Comparison of ENCODE assay signal across 8 cellular contexts in the genomic region with DNA sequence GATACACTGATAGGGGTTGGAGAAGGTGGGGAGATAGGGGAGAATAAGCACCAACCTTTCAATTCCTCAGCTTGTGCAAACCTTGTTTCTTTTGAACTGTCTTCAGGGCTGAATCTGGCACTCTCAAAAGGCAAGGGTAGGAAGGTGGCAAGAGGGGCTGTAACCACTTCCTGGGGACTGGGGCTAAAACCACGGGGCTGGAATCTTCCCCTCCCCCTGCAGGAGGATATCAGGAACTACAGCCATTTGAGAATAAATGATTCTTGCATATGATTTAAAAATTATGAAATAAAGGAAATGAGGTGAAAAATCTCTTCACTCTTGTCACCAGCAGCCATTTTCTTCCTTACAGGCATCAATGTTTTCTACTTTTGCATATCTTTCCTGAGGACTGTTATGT. TPM values are rescaled to one million over a fixed set of nuclear protein-coding genes. Genes with fewer than 3 reads are reported as not detected.
DNase-seq lines count a peak whose midpoint lies in the region; ATAC-seq and TF ChIP-seq lines count a peak whose summit lies in the region.

No MANE protein-coding gene starts in this region.

- H3K27me3 ChIP-seq in breast epithelium: no peaks in the 10 kb centered on the region
- H3K27me3 ChIP-seq in naive thymus-derived CD4-positive, alpha-beta T cell (ENCODE audit: control insufficient read depth in 2 of 2, insufficient read depth in 2 of 2, low read length in 2 of 2): no peaks in the 10 kb centered on the region

- peak; percentile 63 for ATAC-seq in activated CD4-positive, alpha-beta T cell treated with anti-CD3 and anti-CD28 coated beads for 36 hours
- peak; percentile 61 for ATAC-seq in naive thymus-derived CD4-positive, alpha-beta T cell
- ATAC-seq in GM21515 (IDR thresholded peaks at IDR 0.05; ENCODE audit: unreplicated experiment) (no peak), HG03457 (IDR thresholded peaks at IDR 0.05; ENCODE audit: unreplicated experiment) (no peak)

- intact Hi-C loops in activated CD4-positive, alpha-beta T cell treated with anti-CD3 and anti-CD28 coated beads for 36 hours (cut with DNase I, micrococcal nuclease): loop anchor here in 1 of 2 experiments (2.0 kb wide), 2 partner anchors 54 to 76 kb away; no protein-coding TSS in a partner anchor
- intact Hi-C loops in breast epithelium (cut with DNase I; ENCODE audit: low total_unique reads): no loop called here
- intact Hi-C loops in naive thymus-derived CD4-positive, alpha-beta T cell (cut with micrococcal nuclease): loop anchor here (1.0 to 2.0 kb wide), 4 partner anchors 52 to 126 kb away; a partner anchor contains a TSS

- CTCF ChIA-PET in activated CD4-positive, alpha-beta T cell treated with anti-CD3 and anti-CD28 coated beads for 36 hours (lab: Charles Lee): interaction anchor here (0.6 to 4.2 kb wide), 9 partner anchors 9 to 601 kb away, joined by 3 to 13 read pairs (median 3); no protein-coding TSS in a partner anchor
- CTCF ChIA-PET in naive thymus-derived CD4-positive, alpha-beta T cell (lab: Charles Lee): interaction anchor here (0.7 to 1.0 kb wide), 2 partner anchors 22 to 147 kb away, joined by 3 to 4 read pairs; no protein-coding TSS in a partner anchor

- no peaks in the 10 kb centered on the region for H3K36me3 ChIP-seq in breast epithelium
- H3K36me3 ChIP-seq in naive thymus-derived CD4-positive, alpha-beta T cell (ENCODE audit: control insufficient read depth in 2 of 3, insufficient read depth in 3 of 3, low read length in 3 of 3): no peaks in the 10 kb centered on the region

- TF ChIP-seq CTCF in breast epithelium (IDR thresholded peaks at IDR 0.05): peak; percentile 26 to 46 (median 42)

- peaks cover 2% of the 10 kb centered on the region for H3K9me3 Mint-ChIP-seq in activated CD4-positive, alpha-beta T cell treated with anti-CD3 and anti-CD28 coated beads for 36 hours (ENCODE audit: low read depth)
- peaks cover 0 to 21% (median 2%) of the 10 kb centered on the region in 11 donors for H3K9me3 Mint-ChIP-seq in naive thymus-derived CD4-positive, alpha-beta T cell

- H3K27ac ChIP-seq in breast epithelium: no peak overlapping the region
- no peak overlapping the region for H3K27ac ChIP-seq in naive thymus-derived CD4-positive, alpha-beta T cell (ENCODE audit: low read depth, low read length)

- no peaks in the 10 kb centered on the region for H3K4me1 ChIP-seq in breast epithelium
- peaks cover 9 to 10% of the 10 kb centered on the region in 2 donors for H3K4me1 ChIP-seq in naive thymus-derived CD4-positive, alpha-beta T cell (ENCODE audit: control insufficient read depth in 2 of 2, insufficient read depth in 2 of 2, low read length in 2 of 2)

- H3K9me3 ChIP-seq in breast epithelium: peaks cover 0 to 6% of the 10 kb centered on the region in 2 donors
- no peaks in the 10 kb centered on the region for H3K9me3 ChIP-seq in naive thymus-derived CD4-positive, alpha-beta T cell (ENCODE audit: control insufficient read depth in 2 of 3, low read length in 3 of 3)

- peak; percentile 46 for DNase-seq in activated CD4-positive, alpha-beta T cell treated with anti-CD3 and anti-CD28 coated beads for 36 hours
- no peak for DNase-seq in activated CD4-positive, alpha-beta T cell treated with anti-CD3 and anti-CD28 coated beads for 4 hours
- peak; percentile 29 for DNase-seq in NCI-H345 treated with DMSO at 0.1 percent for 48 hours (lab: John Stamatoyannopoulos, UW; ENCODE audit: unreplicated experiment)
- no peak for DNase-seq in breast epithelium (ENCODE audit: low spot score in 2 of 2)
- peak in 5 of 9 donors; percentile 27 to 44 (median 39) for DNase-seq in naive thymus-derived CD4-positive, alpha-beta T cell
- no peak for DNase-seq in middle frontal gyrus (ENCODE audit: extremely low spot score, low spot score)

- H3K36me3 Mint-ChIP-seq in activated CD4-positive, alpha-beta T cell treated with anti-CD3 and anti-CD28 coated beads for 36 hours (ENCODE audit: low read depth): no peaks in the 10 kb centered on the region
- H3K36me3 Mint-ChIP-seq in naive thymus-derived CD4-positive, alpha-beta T cell: peaks cover 0 to 9% (median 5%) of the 10 kb centered on the region in 5 donors

- no peak for TF ChIP-seq POLR2A in breast epithelium (IDR thresholded peaks at IDR 0.05)

- H3K4me3 Mint-ChIP-seq in activated CD4-positive, alpha-beta T cell treated with anti-CD3 and anti-CD28 coated beads for 36 hours: no peak overlapping the region
- H3K4me3 Mint-ChIP-seq in naive thymus-derived CD4-positive, alpha-beta T cell: peak overlapping the region in 2 of 10 donors; percentile 10 to 30

- no peak overlapping the region for H3K4me3 ChIP-seq in breast epithelium
- no peak overlapping the region for H3K4me3 ChIP-seq in naive thymus-derived CD4-positive, alpha-beta T cell (ENCODE audit: low read length)

- peaks cover 9% of the 10 kb centered on the region for H3K4me1 Mint-ChIP-seq in activated CD4-positive, alpha-beta T cell treated with anti-CD3 and anti-CD28 coated beads for 36 hours
- H3K4me1 Mint-ChIP-seq in naive thymus-derived CD4-positive, alpha-beta T cell: peaks cover 5 to 17% (median 14%) of the 10 kb centered on the region in 7 donors

- H3K27ac Mint-ChIP-seq in activated CD4-positive, alpha-beta T cell treated with anti-CD3 and anti-CD28 coated beads for 36 hours: no peak overlapping the region
- peak overlapping the region in 1 of 9 donors; percentile 12 for H3K27ac Mint-ChIP-seq in naive thymus-derived CD4-positive, alpha-beta T cell

- H3K27me3 Mint-ChIP-seq in activated CD4-positive, alpha-beta T cell treated with anti-CD3 and anti-CD28 coated beads for 36 hours: no peaks in the 10 kb centered on the region
- H3K27me3 Mint-ChIP-seq in naive thymus-derived CD4-positive, alpha-beta T cell: peaks cover 0 to 20% (median 5%) of the 10 kb centered on the region in 5 donors

- POLR2A ChIA-PET in activated CD4-positive, alpha-beta T cell treated with anti-CD3 and anti-CD28 coated beads for 36 hours (lab: Charles Lee): no interaction called here
- POLR2A ChIA-PET in naive thymus-derived CD4-positive, alpha-beta T cell (lab: Charles Lee): no interaction called here

RNA-seq across cellular contexts. Expression of a gene that starts 50.8 kb away (rescaled TPM):
- total RNA-seq in activated CD4-positive, alpha-beta T cell treated with anti-CD3 and anti-CD28 coated beads for 36 hours: not detected
- 100 to 1,000 TPM in 1 of 3 donors, 10 to 100 TPM in 2; 20.8 to 167 (median 46.2) TPM for total RNA-seq in breast epithelium
- total RNA-seq in naive thymus-derived CD4-positive, alpha-beta T cell: under 1 TPM in 2 of 5 experiments, not detected in 3; 0.42 to 0.73 TPM
- polyA plus RNA-seq in naive thymus-derived CD4-positive, alpha-beta T cell: not detected

Comparison
In these comparisons a context has a peak if more than half of its experiments do, and no peak if none do; other contexts are left out.
1. DNase-seq: peak in activated CD4-positive, alpha-beta T cell treated with anti-CD3 and anti-CD28 coated beads for 36 hours (single experiment), NCI-H345 treated with DMSO at 0.1 percent for 48 hours (single experiment) and naive thymus-derived CD4-positive, alpha-beta T cell (5 of 9); none in activated CD4-positive, alpha-beta T cell treated with anti-CD3 and anti-CD28 coated beads for 4 hours (0 of 2), breast epithelium (0 of 2) and middle frontal gyrus (single experiment).
2. ATAC-seq: peak in activated CD4-positive, alpha-beta T cell treated with anti-CD3 and anti-CD28 coated beads for 36 hours (single experiment) and naive thymus-derived CD4-positive, alpha-beta T cell (single experiment); none in GM21515 (single experiment) and HG03457 (single experiment).
3. RNA of a gene that starts 50.8 kb away (total RNA-seq): 20.8 to 167 TPM in breast epithelium; 0.42 to 0.73 TPM in naive thymus-derived CD4-positive, alpha-beta T cell and not detected in activated CD4-positive, alpha-beta T cell treated with anti-CD3 and anti-CD28 coated beads for 36 hours; every median in the first group is over 10 times any median in the second.